Comparison of ENCODE assay signal across 8 cellular contexts in genomic region chr3:172107403-172107802, GRCh38.
DNase-seq lines count a peak whose midpoint lies in the region; ATAC-seq, FAIRE-seq and TF ChIP-seq lines count a peak whose summit lies in the region.

No MANE protein-coding gene starts in this region.

- H3K4me2 ChIP-seq in HepG2 (ENCODE audit: low read depth, low read length), result no peak overlapping the region

- CTCF ChIA-PET in HepG2 (lab: Yijun Ruan, JAX; ENCODE audit: low intra/inter-chr PET ratio, low total read pairs), result no interaction called here

- in situ Hi-C loops in HepG2 (cut with HindIII; ENCODE audit: extremely low pct_ligation_motif_present, low pct_unique_long_range_greater_than_20kb), result no loop called here

- FAIRE-seq in HepG2 (lab: Jason Lieb, UNC), result no peak

- H3K79me2 ChIP-seq in HepG2 (ENCODE audit: insufficient read depth, low read length), result peaks cover 96% of the 10 kb centered on the region

- no peaks in the 10 kb centered on the region for H3K9me3 ChIP-seq in HepG2 (ENCODE audit: low read length)
- H3K9me3 ChIP-seq in upper lobe of right lung, result no peaks in the 10 kb centered on the region

- H3K27me3 ChIP-seq in HepG2 (ENCODE audit: control insufficient read depth in 1 of 2, insufficient read depth in 2 of 2, low read length in 2 of 2) (no peaks in the 10 kb centered on the region), upper lobe of right lung (no peaks in the 10 kb centered on the region)

- H3K9ac ChIP-seq in HepG2 (ENCODE audit: insufficient read depth, low read depth, low read length), result no peak overlapping the region

- TF ChIP-seq RAD21 in HepG2 (CRISPR knock-in tag; IDR thresholded peaks at IDR 0.05), result no peak

- no peak overlapping the region for H3K27ac ChIP-seq in HepG2 (ENCODE audit: extremely low read length, insufficient read depth, low read length)
- H3K27ac ChIP-seq in upper lobe of right lung, result peak overlapping the region; percentile 48

- DNase-seq in activated T-cell treated with anti-CD3 and anti-CD28 coated beads for 24 hours (ENCODE audit: low read depth) (peak; percentile 59), activated T-cell treated with anti-CD3 and anti-CD28 coated beads for 4 hours (no peak), HepG2 (ENCODE audit: low spot score) (no peak), upper lobe of right lung (no peak), NCI-H69 (lab: John Stamatoyannopoulos, UW) (no peak), cerebellum (ENCODE audit: low spot score) (no peak)
- peak; percentile 71 for DNase-seq in activated CD4-positive, alpha-beta T cell treated with anti-CD3 and anti-CD28 coated beads for 48 hours

- BruUV-seq in HepG2 (replicated peaks; lab: Mats Ljungman, UMichigan), result no TSS peak

- H3K4me3 ChIP-seq in HepG2 (replicated peaks in 1 of 3; ENCODE audit: insufficient read depth in 1 of 3, low read depth in 2 of 3, low read length in 3 of 3), result no peak overlapping the region
- H3K4me3 ChIP-seq in upper lobe of right lung, result no peak overlapping the region

- POLR2A ChIA-PET in HepG2 (lab: Yijun Ruan, JAX), result interaction anchor here (0.9 kb wide), 1 partner anchor 62 kb away, joined by 3 read pairs; no protein-coding TSS in a partner anchor

- 91% methylated on average over 4 of the region's 4 CpGs for WGBS in HepG2 (ENCODE audit: low lambda C conversion rate)

- H3K36me3 ChIP-seq in HepG2 (replicated peaks in 1 of 2; ENCODE audit: control insufficient read depth in 1 of 2, insufficient read depth in 2 of 2, low read length in 2 of 2) (peaks cover 6 to 46% of the 10 kb centered on the region in 2 experiments), upper lobe of right lung (peaks cover 2% of the 10 kb centered on the region)

- H4K20me1 ChIP-seq in HepG2 (ENCODE audit: insufficient read depth, low read length), result peaks cover 96% of the 10 kb centered on the region

- TF ChIP-seq POLR2A in HepG2 (IDR thresholded peaks at IDR 0.05; ENCODE audit: insufficient read depth in 1 of 2, low read depth in 2 of 2, low read length in 2 of 2), result no peak

- TF ChIP-seq EP300 in HepG2 (IDR thresholded peaks at IDR 0.05; ENCODE audit: low read depth in 2 of 2, low read length in 2 of 2) (no peak), HepG2 (CRISPR knock-in tag; IDR thresholded peaks at IDR 0.05; ENCODE audit: borderline replicate concordance) (no peak)

- TF ChIP-seq CTCF in HepG2 (CRISPR knock-in tag; IDR thresholded peaks at IDR 0.05), result no peak
- no peak for TF ChIP-seq CTCF in upper lobe of right lung (IDR thresholded peaks at IDR 0.05)

- intact Hi-C loops in HepG2 (cut with micrococcal nuclease; ENCODE audit: unreplicated experiment), result no loop called here
- intact Hi-C loops in upper lobe of right lung (cut with DNase I), result no loop called here

- no peak overlapping the region for H2AFZ ChIP-seq in HepG2 (ENCODE audit: low read length)

- ATAC-seq in HG03097 (IDR thresholded peaks at IDR 0.05; ENCODE audit: low FRiP score, unreplicated experiment), result peak; percentile 82
- ATAC-seq in HepG2, result 0 out of 3 replicates have a peak, but pooled peaks have one; percentile 5
- peak; percentile 9 for ATAC-seq in upper lobe of right lung

- H3K4me1 ChIP-seq in HepG2 (ENCODE audit: insufficient read depth, low read length) (peaks cover 98% of the 10 kb centered on the region), upper lobe of right lung (peaks cover 43% of the 10 kb centered on the region)

TF ChIP-seq in HepG2, 621 proteins besides CTCF, POLR2A, EP300 and RAD21 (continues in another document):
- TF ChIP-seq PHF20 (CRISPR knock-in tag; IDR thresholded peaks at IDR 0.05), result no peak
- TF ChIP-seq MAFG (CRISPR knock-in tag; IDR thresholded peaks at IDR 0.05), result no peak
- TF ChIP-seq PPARG (CRISPR knock-in tag; conservative IDR thresholded peaks at IDR 0.05), result no peak
- no peak for TF ChIP-seq ZBTB37 (CRISPR knock-in tag; IDR thresholded peaks at IDR 0.05)
- TF ChIP-seq TEAD3 (CRISPR knock-in tag; optimal IDR thresholded peaks at IDR 0.05; ENCODE audit: borderline replicate concordance), result no peak
- TF ChIP-seq ZNF580 (CRISPR knock-in tag; IDR thresholded peaks at IDR 0.05; ENCODE audit: borderline replicate concordance, low read depth), result no peak
- no peak for TF ChIP-seq ZNF839 (CRISPR knock-in tag; IDR thresholded peaks at IDR 0.05; ENCODE audit: borderline replicate concordance)
- TF ChIP-seq, protein P1, sequence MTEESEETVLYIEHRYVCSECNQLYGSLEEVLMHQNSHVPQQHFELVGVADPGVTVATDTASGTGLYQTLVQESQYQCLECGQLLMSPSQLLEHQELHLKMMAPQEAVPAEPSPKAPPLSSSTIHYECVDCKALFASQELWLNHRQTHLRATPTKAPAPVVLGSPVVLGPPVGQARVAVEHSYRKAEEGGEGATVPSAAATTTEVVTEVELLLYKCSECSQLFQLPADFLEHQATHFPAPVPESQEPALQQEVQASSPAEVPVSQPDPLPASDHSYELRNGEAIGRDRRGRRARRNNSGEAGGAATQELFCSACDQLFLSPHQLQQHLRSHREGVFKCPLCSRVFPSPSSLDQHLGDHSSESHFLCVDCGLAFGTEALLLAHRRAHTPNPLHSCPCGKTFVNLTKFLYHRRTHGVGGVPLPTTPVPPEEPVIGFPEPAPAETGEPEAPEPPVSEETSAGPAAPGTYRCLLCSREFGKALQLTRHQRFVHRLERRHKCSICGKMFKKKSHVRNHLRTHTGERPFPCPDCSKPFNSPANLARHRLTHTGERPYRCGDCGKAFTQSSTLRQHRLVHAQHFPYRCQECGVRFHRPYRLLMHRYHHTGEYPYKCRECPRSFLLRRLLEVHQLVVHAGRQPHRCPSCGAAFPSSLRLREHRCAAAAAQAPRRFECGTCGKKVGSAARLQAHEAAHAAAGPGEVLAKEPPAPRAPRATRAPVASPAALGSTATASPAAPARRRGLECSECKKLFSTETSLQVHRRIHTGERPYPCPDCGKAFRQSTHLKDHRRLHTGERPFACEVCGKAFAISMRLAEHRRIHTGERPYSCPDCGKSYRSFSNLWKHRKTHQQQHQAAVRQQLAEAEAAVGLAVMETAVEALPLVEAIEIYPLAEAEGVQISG (CRISPR knock-in tag; IDR thresholded peaks at IDR 0.05), result no peak
- TF ChIP-seq DMTF1 (CRISPR knock-in tag; IDR thresholded peaks at IDR 0.05), result no peak
- TF ChIP-seq HNRNPK (IDR thresholded peaks at IDR 0.05; ENCODE audit: low read depth, low read length, poor library complexity, severe bottlenecking), result no peak
- TF ChIP-seq SOX6 (IDR thresholded peaks at IDR 0.05), result no peak
- no peak for TF ChIP-seq SOX6 (CRISPR knock-in tag; IDR thresholded peaks at IDR 0.05)
- TF ChIP-seq PAF1 (CRISPR knock-in tag; IDR thresholded peaks at IDR 0.05), result 0 out of 2 replicates have a peak, but pooled peaks have one; percentile 68
- no peak for TF ChIP-seq HNF4G (IDR thresholded peaks at IDR 0.05; ENCODE audit: borderline replicate concordance, low read depth, low read length)
- no peak for TF ChIP-seq HNF4G (CRISPR knock-in tag; IDR thresholded peaks at IDR 0.05; ENCODE audit: borderline replicate concordance, low read depth)
- TF ChIP-seq, protein P2, sequence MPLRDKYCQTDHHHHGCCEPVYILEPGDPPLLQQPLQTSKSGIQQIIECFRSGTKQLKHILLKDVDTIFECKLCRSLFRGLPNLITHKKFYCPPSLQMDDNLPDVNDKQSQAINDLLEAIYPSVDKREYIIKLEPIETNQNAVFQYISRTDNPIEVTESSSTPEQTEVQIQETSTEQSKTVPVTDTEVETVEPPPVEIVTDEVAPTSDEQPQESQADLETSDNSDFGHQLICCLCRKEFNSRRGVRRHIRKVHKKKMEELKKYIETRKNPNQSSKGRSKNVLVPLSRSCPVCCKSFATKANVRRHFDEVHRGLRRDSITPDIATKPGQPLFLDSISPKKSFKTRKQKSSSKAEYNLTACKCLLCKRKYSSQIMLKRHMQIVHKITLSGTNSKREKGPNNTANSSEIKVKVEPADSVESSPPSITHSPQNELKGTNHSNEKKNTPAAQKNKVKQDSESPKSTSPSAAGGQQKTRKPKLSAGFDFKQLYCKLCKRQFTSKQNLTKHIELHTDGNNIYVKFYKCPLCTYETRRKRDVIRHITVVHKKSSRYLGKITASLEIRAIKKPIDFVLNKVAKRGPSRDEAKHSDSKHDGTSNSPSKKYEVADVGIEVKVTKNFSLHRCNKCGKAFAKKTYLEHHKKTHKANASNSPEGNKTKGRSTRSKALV (CRISPR knock-in tag; IDR thresholded peaks at IDR 0.05), result no peak

Comparison
In these comparisons a context has a peak if more than half of its experiments do, and no peak if none do; other contexts are left out.
1. DNase-seq: peak in activated T-cell treated with anti-CD3 and anti-CD28 coated beads for 24 hours (single experiment) and activated CD4-positive, alpha-beta T cell treated with anti-CD3 and anti-CD28 coated beads for 48 hours (single experiment); none in activated T-cell treated with anti-CD3 and anti-CD28 coated beads for 4 hours (single experiment), HepG2 (single experiment), upper lobe of right lung (single experiment), NCI-H69 (single experiment) and cerebellum (single experiment).
2. ATAC-seq: peak in every context shown above with its lines; median percentile 82 in HG03097; 9 in upper lobe of right lung; 5 in HepG2.